1 cellular context compared by ENCODE assay signal in the genomic region with DNA sequence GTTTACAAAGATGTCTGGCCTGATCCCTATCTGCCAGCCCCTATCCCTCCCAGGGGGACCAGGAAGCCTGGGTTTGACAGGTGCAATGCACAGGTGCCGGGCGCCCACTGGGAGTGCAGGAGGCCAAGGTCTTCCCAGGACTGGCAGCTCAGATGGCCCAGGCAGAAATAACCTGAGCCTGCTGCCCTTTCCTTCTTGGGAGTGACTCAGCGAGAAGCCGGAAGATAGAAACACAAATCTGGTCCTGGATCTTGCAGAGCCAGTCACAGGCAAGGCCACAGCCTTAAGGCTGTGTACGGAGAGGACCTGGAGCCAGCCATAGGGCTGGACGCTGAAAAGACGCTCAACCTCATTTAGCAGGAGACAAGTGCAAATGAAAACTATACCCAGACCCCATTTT.
TF ChIP-seq lines count a peak whose summit lies in the region.

No MANE protein-coding gene starts in this region.

TF ChIP-seq in HepG2, 621 proteins besides CTCF, POLR2A, EP300 and RAD21:
- TF ChIP-seq NFE2L2 (IDR thresholded peaks at IDR 0.05; ENCODE audit: low read length) = 0 out of 2 replicates have a peak, but pooled peaks have one; percentile 17
- TF ChIP-seq, protein P1, sequence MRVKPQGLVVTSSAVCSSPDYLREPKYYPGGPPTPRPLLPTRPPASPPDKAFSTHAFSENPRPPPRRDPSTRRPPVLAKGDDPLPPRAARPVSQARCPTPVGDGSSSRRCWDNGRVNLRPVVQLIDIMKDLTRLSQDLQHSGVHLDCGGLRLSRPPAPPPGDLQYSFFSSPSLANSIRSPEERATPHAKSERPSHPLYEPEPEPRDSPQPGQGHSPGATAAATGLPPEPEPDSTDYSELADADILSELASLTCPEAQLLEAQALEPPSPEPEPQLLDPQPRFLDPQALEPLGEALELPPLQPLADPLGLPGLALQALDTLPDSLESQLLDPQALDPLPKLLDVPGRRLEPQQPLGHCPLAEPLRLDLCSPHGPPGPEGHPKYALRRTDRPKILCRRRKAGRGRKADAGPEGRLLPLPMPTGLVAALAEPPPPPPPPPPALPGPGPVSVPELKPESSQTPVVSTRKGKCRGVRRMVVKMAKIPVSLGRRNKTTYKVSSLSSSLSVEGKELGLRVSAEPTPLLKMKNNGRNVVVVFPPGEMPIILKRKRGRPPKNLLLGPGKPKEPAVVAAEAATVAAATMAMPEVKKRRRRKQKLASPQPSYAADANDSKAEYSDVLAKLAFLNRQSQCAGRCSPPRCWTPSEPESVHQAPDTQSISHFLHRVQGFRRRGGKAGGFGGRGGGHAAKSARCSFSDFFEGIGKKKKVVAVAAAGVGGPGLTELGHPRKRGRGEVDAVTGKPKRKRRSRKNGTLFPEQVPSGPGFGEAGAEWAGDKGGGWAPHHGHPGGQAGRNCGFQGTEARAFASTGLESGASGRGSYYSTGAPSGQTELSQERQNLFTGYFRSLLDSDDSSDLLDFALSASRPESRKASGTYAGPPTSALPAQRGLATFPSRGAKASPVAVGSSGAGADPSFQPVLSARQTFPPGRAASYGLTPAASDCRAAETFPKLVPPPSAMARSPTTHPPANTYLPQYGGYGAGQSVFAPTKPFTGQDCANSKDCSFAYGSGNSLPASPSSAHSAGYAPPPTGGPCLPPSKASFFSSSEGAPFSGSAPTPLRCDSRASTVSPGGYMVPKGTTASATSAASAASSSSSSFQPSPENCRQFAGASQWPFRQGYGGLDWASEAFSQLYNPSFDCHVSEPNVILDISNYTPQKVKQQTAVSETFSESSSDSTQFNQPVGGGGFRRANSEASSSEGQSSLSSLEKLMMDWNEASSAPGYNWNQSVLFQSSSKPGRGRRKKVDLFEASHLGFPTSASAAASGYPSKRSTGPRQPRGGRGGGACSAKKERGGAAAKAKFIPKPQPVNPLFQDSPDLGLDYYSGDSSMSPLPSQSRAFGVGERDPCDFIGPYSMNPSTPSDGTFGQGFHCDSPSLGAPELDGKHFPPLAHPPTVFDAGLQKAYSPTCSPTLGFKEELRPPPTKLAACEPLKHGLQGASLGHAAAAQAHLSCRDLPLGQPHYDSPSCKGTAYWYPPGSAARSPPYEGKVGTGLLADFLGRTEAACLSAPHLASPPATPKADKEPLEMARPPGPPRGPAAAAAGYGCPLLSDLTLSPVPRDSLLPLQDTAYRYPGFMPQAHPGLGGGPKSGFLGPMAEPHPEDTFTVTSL (CRISPR knock-in tag; IDR thresholded peaks at IDR 0.05; ENCODE audit: borderline replicate concordance) = no peak
- TF ChIP-seq, protein P2, sequence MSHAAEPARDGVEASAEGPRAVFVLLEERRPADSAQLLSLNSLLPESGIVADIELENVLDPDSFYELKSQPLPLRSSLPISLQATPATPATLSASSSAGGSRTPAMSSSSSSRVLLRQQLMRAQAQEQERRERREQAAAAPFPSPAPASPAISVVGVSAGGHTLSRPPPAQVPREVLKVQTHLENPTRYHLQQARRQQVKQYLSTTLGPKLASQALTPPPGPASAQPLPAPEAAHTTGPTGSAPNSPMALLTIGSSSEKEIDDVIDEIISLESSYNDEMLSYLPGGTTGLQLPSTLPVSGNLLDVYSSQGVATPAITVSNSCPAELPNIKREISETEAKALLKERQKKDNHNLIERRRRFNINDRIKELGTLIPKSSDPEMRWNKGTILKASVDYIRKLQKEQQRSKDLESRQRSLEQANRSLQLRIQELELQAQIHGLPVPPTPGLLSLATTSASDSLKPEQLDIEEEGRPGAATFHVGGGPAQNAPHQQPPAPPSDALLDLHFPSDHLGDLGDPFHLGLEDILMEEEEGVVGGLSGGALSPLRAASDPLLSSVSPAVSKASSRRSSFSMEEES (CRISPR knock-in tag; IDR thresholded peaks at IDR 0.05) = no peak
